Comparison of ENCODE assay signal across 27 cellular contexts in the genomic region with DNA sequence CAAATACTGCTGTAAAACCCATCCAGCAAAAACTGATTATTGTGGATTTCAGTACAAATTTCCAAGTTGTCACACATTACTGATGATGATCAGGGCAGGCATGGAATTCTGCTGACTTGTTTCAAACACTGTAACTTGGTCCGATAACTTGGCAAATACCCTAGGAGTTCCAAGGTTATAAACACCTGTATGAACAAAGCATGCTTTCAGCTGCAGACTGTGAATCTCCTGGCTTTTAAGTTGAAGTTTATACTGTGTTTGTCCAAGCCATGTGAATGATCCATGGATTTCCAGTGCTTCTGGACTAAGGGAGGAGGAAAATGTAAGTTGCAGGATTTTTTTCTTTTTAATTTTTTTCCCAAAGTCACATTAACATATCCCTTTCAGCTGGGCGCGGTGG.
"Had no signal": no experiment of that assay in that cellular context is flagged by ENCODE, and none has a peak within 500 bp of the region (broad histone marks: within the 10 kb centered on the region; RNA-seq: fewer than 3 reads in every experiment).

No MANE protein-coding gene starts in this region.

- H3K9me3 ChIP-seq: colonic mucosa, esophagus squamous epithelium, gastrocnemius medialis, heart right ventricle, left lung, lower lobe of right lung, mucosa of descending colon had no signal

- ATAC-seq: effector memory CD8-positive, alpha-beta T cell; esophagus mucosa; gastrocnemius medialis; heart right ventricle; left cardiac atrium; left lung; left ventricle myocardium superior; lower lobe of right lung; mucosa of descending colon had no signal

- H3K4me1 Mint-ChIP-seq: mesothelial cell of epicardium had no signal

- H3K27me3 ChIP-seq: colonic mucosa, esophagus squamous epithelium, gastrocnemius medialis, heart right ventricle, left lung had no signal

- DNase-seq: colonic mucosa; cortex of kidney; effector CD8-positive, alpha-beta T cell; effector memory CD8-positive, alpha-beta T cell; endodermal cell; erythroblast; esophagus squamous epithelium; foreskin fibroblast; foreskin melanocyte; gastrocnemius medialis; glutamatergic neuron; head of caudate nucleus; heart right ventricle; hippocampal formation; left cardiac atrium; left lung; left ventricle myocardium superior; lower lobe of right lung; mesenchymal stem cell; mucosa of descending colon; naive B cell had no signal

- H3K36me3 ChIP-seq: colonic mucosa had no signal

- H3K27ac Mint-ChIP-seq: dendritic cell treated with granulocyte-macrophage colony-stimulating factor and Interleukin-4, amounts not matched to agents 40 ng/mL and 50 ng/mL, for 4 days; effector memory CD8-positive, alpha-beta T cell; endodermal cell; mesothelial cell of epicardium; naive B cell had no signal

- H3K4me3 Mint-ChIP-seq: dendritic cell treated with granulocyte-macrophage colony-stimulating factor and Interleukin-4, amounts not matched to agents 40 ng/mL and 50 ng/mL, for 4 days; effector memory CD8-positive, alpha-beta T cell; endodermal cell; mesothelial cell of epicardium; naive B cell had no signal

- H3K27ac ChIP-seq: colonic mucosa, epithelial cell of prostate, esophagus squamous epithelium, gastrocnemius medialis, heart right ventricle, left lung, lower lobe of right lung had no signal

- H3K9me3 Mint-ChIP-seq: dendritic cell treated with granulocyte-macrophage colony-stimulating factor and Interleukin-4, amounts not matched to agents 40 ng/mL and 50 ng/mL, for 4 days; effector memory CD8-positive, alpha-beta T cell had no signal

- H3K27me3 Mint-ChIP-seq: dendritic cell treated with granulocyte-macrophage colony-stimulating factor and Interleukin-4, amounts not matched to agents 40 ng/mL and 50 ng/mL, for 4 days; effector memory CD8-positive, alpha-beta T cell; naive B cell had no signal

- FAIRE-seq: endometrium, keratinocyte had no signal

- H3K4me3 ChIP-seq: colonic mucosa, esophagus squamous epithelium, gastrocnemius medialis, heart right ventricle, left lung, lower lobe of right lung, mucosa of descending colon had no signal

- H3K4me1 ChIP-seq: colonic mucosa, esophagus squamous epithelium, gastrocnemius medialis, heart right ventricle, left lung, lower lobe of right lung had no signal
